ENCODE assay signal across 8 cellular contexts in the genomic region with DNA sequence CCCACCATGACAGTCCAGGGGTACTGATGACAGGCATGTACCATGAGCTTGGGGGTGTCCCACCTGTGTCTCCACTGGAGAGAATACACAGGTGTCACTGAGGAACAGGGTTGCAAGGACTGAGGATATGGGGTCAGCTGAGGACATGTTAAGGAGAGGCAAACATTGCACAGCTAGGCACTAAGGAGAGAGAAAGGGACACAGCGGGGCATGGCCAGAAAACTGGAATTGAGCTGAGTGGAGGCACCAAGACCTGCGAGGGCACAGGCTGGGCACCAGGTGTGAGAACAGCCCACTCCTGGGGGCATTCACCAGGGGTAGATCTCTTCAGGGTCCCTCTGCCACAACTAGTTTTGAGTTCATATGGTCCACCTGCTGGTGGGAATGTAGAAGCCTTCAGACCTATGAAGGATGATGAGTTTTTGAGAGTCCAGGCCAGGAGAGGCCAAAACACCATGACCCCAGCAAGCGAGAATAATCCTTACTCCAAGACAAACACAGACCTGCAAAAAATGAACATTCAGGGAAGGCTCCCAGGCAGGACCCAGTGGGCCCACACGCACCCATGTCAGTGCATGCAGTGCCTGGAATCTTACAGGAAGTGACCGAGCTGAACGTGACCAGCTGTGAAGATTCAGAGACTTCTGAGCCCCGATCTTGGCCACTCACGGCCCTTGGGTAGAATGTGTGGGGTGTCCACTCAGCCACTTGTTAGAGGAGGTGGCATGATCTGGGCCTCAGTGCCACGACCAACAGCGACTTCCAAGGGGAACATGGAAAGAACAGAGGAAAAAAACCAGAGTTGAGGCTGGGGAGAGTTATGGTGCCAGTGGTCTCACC. TPM values are rescaled to one million over a fixed set of nuclear protein-coding genes. Genes with fewer than 3 reads are reported as not detected.
DNase-seq lines count a peak whose midpoint lies in the region; ATAC-seq and TF ChIP-seq lines count a peak whose summit lies in the region.

No MANE protein-coding gene starts in this region.

- H3K4me3 ChIP-seq in right atrium auricular region (peak overlapping the region; percentile 83 to 88), kidney epithelial cell (ENCODE audit: low read depth, low read length) (peak overlapping the region; percentile 86)

- H3K27ac ChIP-seq in right atrium auricular region = peak overlapping the region; percentile 89

- H3K36me3 Mint-ChIP-seq in activated T-helper 1 cell treated with anti-CD3 and anti-CD28 coated beads, Interleukin-12 subunit alpha, Interleukin-12 subunit beta, Interleukin-2, Interleukin-4 antibody, amounts not matched to agents 30 ng/mL and 10 ng/mL and 1 ng/mL, durations not matched to agents 14 hours and 24 hours and 36 hours (ENCODE audit: low read depth) = peaks cover 3% of the 10 kb centered on the region

- DNase-seq in right atrium auricular region (ENCODE audit: low spot score) = no peak
- no peak for DNase-seq in Right ventricle myocardium superior
- DNase-seq in activated T-helper 1 cell treated with anti-CD3 and anti-CD28 coated beads, Interleukin-12 subunit alpha, Interleukin-12 subunit beta, Interleukin-2, Interleukin-4 antibody, amounts not matched to agents 30 ng/mL and 10 ng/mL and 1 ng/mL, durations not matched to agents 14 hours and 24 hours and 36 hours (ENCODE audit: low spot score) = no peak
- DNase-seq in kidney epithelial cell (ENCODE audit: low read depth) = no peak
- no peak for DNase-seq in stimulated activated CD4-positive, alpha-beta T cell treated with anti-CD3 and anti-CD28 coated beads, Interleukin-1b, Interleukin-23, amount 100 ng/mL, for 48 hours
- no peak for DNase-seq in stimulated activated CD4-positive, alpha-beta T cell treated with anti-CD3 and anti-CD28 coated beads, Interleukin-2, amount 100 ng/mL, for 48 hours
- DNase-seq in activated CD4-positive, CD25-positive, alpha-beta regulatory T cell treated with anti-CD3 and anti-CD28 coated beads, Interleukin-2, amount 50 U/mL, for 72 hours = no peak
- DNase-seq in HuH-7.5 (ENCODE audit: low spot score) = no peak

- no peaks in the 10 kb centered on the region for H3K9me3 ChIP-seq in right atrium auricular region

- ATAC-seq in Right ventricle myocardium superior (ENCODE audit: poor library complexity) = no peak

- TF ChIP-seq CTCF in right atrium auricular region (IDR thresholded peaks at IDR 0.05) (peak in 1 of 2 donors; percentile 24), kidney epithelial cell (IDR thresholded peaks at IDR 0.05; ENCODE audit: insufficient read depth, low read length, poor library complexity, severe bottlenecking) (peak; percentile 39)

- peaks cover 35% of the 10 kb centered on the region for H3K4me1 Mint-ChIP-seq in activated T-helper 1 cell treated with anti-CD3 and anti-CD28 coated beads, Interleukin-12 subunit alpha, Interleukin-12 subunit beta, Interleukin-2, Interleukin-4 antibody, amounts not matched to agents 30 ng/mL and 10 ng/mL and 1 ng/mL, durations not matched to agents 14 hours and 24 hours and 36 hours (ENCODE audit: low read depth)

- no peaks in the 10 kb centered on the region for H3K9me3 Mint-ChIP-seq in activated T-helper 1 cell treated with anti-CD3 and anti-CD28 coated beads, Interleukin-12 subunit alpha, Interleukin-12 subunit beta, Interleukin-2, Interleukin-4 antibody, amounts not matched to agents 30 ng/mL and 10 ng/mL and 1 ng/mL, durations not matched to agents 14 hours and 24 hours and 36 hours

- H3K36me3 ChIP-seq in right atrium auricular region (no peaks in the 10 kb centered on the region), kidney epithelial cell (ENCODE audit: control insufficient read depth, insufficient read depth, low read length) (no peaks in the 10 kb centered on the region)

- H3K27ac Mint-ChIP-seq in activated T-helper 1 cell treated with anti-CD3 and anti-CD28 coated beads, Interleukin-12 subunit alpha, Interleukin-12 subunit beta, Interleukin-2, Interleukin-4 antibody, amounts not matched to agents 30 ng/mL and 10 ng/mL and 1 ng/mL, durations not matched to agents 14 hours and 24 hours and 36 hours = peak overlapping the region; percentile 98

- peaks cover 0 to 28% of the 10 kb centered on the region in 2 donors for H3K4me1 ChIP-seq in right atrium auricular region

- H3K27me3 Mint-ChIP-seq in activated T-helper 1 cell treated with anti-CD3 and anti-CD28 coated beads, Interleukin-12 subunit alpha, Interleukin-12 subunit beta, Interleukin-2, Interleukin-4 antibody, amounts not matched to agents 30 ng/mL and 10 ng/mL and 1 ng/mL, durations not matched to agents 14 hours and 24 hours and 36 hours (ENCODE audit: insufficient read depth) = no peaks in the 10 kb centered on the region

- H3K4me3 Mint-ChIP-seq in activated T-helper 1 cell treated with anti-CD3 and anti-CD28 coated beads, Interleukin-12 subunit alpha, Interleukin-12 subunit beta, Interleukin-2, Interleukin-4 antibody, amounts not matched to agents 30 ng/mL and 10 ng/mL and 1 ng/mL, durations not matched to agents 14 hours and 24 hours and 36 hours = peak overlapping the region; percentile 84

- no peaks in the 10 kb centered on the region for H3K27me3 ChIP-seq in right atrium auricular region
- no peaks in the 10 kb centered on the region for H3K27me3 ChIP-seq in kidney epithelial cell (ENCODE audit: control insufficient read depth, insufficient read depth, low read length)

- intact Hi-C loops in Right ventricle myocardium superior (cut with DNase I) = no loop called here
- intact Hi-C loops in activated T-helper 1 cell treated with anti-CD3 and anti-CD28 coated beads, Interleukin-12 subunit alpha, Interleukin-12 subunit beta, Interleukin-2, Interleukin-4 antibody, amounts not matched to agents 30 ng/mL and 10 ng/mL and 1 ng/mL, durations not matched to agents 14 hours and 24 hours and 36 hours (cut with micrococcal nuclease) = no loop called here

RNA-seq across cellular contexts. Expression of a gene that starts 1.4 kb away (rescaled TPM):
- total RNA-seq in right atrium auricular region (10 to 100 TPM; 17.4 to 18.5 TPM), Right ventricle myocardium superior (16.1 TPM), kidney epithelial cell (6.6 and 7.1 TPM in 2 replicates)
- 17.8 and 20.6 TPM in 2 replicates for total RNA-seq in activated T-helper 1 cell treated with anti-CD3 and anti-CD28 coated beads, Interleukin-12 subunit alpha, Interleukin-12 subunit beta, Interleukin-2, Interleukin-4 antibody, amounts not matched to agents 30 ng/mL and 10 ng/mL and 1 ng/mL, durations not matched to agents 14 hours and 24 hours and 36 hours

RNA-seq across cellular contexts. Expression of a gene that starts 11.6 kb away (rescaled TPM):
- total RNA-seq in right atrium auricular region = not detected
- total RNA-seq in Right ventricle myocardium superior = not detected
- total RNA-seq in activated T-helper 1 cell treated with anti-CD3 and anti-CD28 coated beads, Interleukin-12 subunit alpha, Interleukin-12 subunit beta, Interleukin-2, Interleukin-4 antibody, amounts not matched to agents 30 ng/mL and 10 ng/mL and 1 ng/mL, durations not matched to agents 14 hours and 24 hours and 36 hours = 0.65 and 1.6 TPM in 2 replicates
- not detected in 2 replicates for total RNA-seq in kidney epithelial cell

RNA-seq across cellular contexts. Expression of a gene that starts 20.0 kb away (rescaled TPM):
- 1,000 to 10,000 TPM in 1 of 2 donors, 100 to 1,000 TPM in 1; 593 to 1,197 TPM for total RNA-seq in right atrium auricular region
- 481 TPM for total RNA-seq in Right ventricle myocardium superior
- 1,157 and 1,161 TPM in 2 replicates for total RNA-seq in activated T-helper 1 cell treated with anti-CD3 and anti-CD28 coated beads, Interleukin-12 subunit alpha, Interleukin-12 subunit beta, Interleukin-2, Interleukin-4 antibody, amounts not matched to agents 30 ng/mL and 10 ng/mL and 1 ng/mL, durations not matched to agents 14 hours and 24 hours and 36 hours
- total RNA-seq in kidney epithelial cell = 2,403 and 2,550 TPM in 2 replicates

RNA-seq across cellular contexts. Expression of a gene that starts 26.2 kb away (rescaled TPM):
- total RNA-seq in right atrium auricular region = 1 to 10 TPM in 1 of 2 donors, under 1 TPM in 1; 0.70 to 1.3 TPM
- total RNA-seq in Right ventricle myocardium superior = 0.13 TPM
- total RNA-seq in activated T-helper 1 cell treated with anti-CD3 and anti-CD28 coated beads, Interleukin-12 subunit alpha, Interleukin-12 subunit beta, Interleukin-2, Interleukin-4 antibody, amounts not matched to agents 30 ng/mL and 10 ng/mL and 1 ng/mL, durations not matched to agents 14 hours and 24 hours and 36 hours = 0.86 and 1.4 TPM in 2 replicates
- 4.3 and 5.9 TPM in 2 replicates for total RNA-seq in kidney epithelial cell

RNA-seq across cellular contexts. Expression of a gene that starts 32.9 kb away (rescaled TPM):
- total RNA-seq in right atrium auricular region (1 to 10 TPM; 2.7 to 3.1 TPM), Right ventricle myocardium superior (4.6 TPM), kidney epithelial cell (4.2 and 4.8 TPM in 2 replicates)
- 3.4 and 3.5 TPM in 2 replicates for total RNA-seq in activated T-helper 1 cell treated with anti-CD3 and anti-CD28 coated beads, Interleukin-12 subunit alpha, Interleukin-12 subunit beta, Interleukin-2, Interleukin-4 antibody, amounts not matched to agents 30 ng/mL and 10 ng/mL and 1 ng/mL, durations not matched to agents 14 hours and 24 hours and 36 hours
